Comparison of ENCODE assay signal across 22 cellular contexts in the genomic region with DNA sequence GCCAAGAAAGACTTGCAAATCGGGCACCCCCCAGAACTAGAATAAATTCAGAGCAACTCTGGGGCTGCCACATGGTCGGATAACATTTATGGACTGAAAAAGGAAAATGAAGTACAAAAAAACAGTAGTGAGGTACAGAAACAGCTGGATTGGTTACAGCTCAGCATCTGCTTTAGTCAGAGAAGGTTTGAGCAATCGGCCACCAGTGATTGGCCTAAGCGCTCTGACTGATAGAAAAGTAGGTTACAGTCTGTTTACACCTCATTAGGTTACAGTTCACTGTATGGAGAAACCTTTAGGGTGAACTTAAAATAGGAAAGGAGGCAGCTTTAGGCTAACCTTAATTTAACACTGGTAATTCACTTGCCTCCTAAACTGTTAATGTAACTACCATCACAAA.
DNase-seq lines count a peak whose midpoint lies in the region; ATAC-seq and TF ChIP-seq lines count a peak whose summit lies in the region.
"Had no signal": no experiment of that assay in that cellular context is flagged by ENCODE, and none has a peak within 500 bp of the region (broad histone marks: within the 10 kb centered on the region; RNA-seq: fewer than 3 reads in every experiment).

No MANE protein-coding gene starts in this region.

- H3K27ac Mint-ChIP-seq in CD14-positive monocyte, result no peak overlapping the region
- H3K27ac Mint-ChIP-seq: activated naive CD4-positive, alpha-beta T cell treated with anti-CD3 and anti-CD28 coated beads, Interleukin-2, amount 50 U/mL, for 24 hours; activated T-cell treated with anti-CD3 and anti-CD28 coated beads, Interleukin-2, amount 50 U/mL, for 72 hours; B cell; neural progenitor cell; stimulated activated naive CD8-positive, alpha-beta T cell treated with anti-CD3 and anti-CD28 coated beads, Interleukin-15, amount 100 ng/mL, for 72 hours; T-helper 1 cell treated with Interleukin-12 subunit alpha and Interleukin-12 subunit beta and Interleukin-4 antibody, amounts not matched to agents 30 μg/mL and 1 μg/mL, for 36 hours had no signal

- H3K27ac ChIP-seq in right atrium auricular region (peak overlapping the region in 1 of 2 donors; percentile 52), heart right ventricle (peak overlapping the region in 6 of 10 donors; percentile 1 to 37 (median 12))
- H3K27ac ChIP-seq: 22Rv1, dorsolateral prefrontal cortex, neural progenitor cell had no signal

- no peak overlapping the region for H3K4me3 Mint-ChIP-seq in CD14-positive monocyte
- H3K4me3 Mint-ChIP-seq: activated naive CD4-positive, alpha-beta T cell treated with anti-CD3 and anti-CD28 coated beads, Interleukin-2, amount 50 U/mL, for 24 hours; activated T-cell treated with anti-CD3 and anti-CD28 coated beads, Interleukin-2, amount 50 U/mL, for 72 hours; B cell; neural progenitor cell; stimulated activated naive CD8-positive, alpha-beta T cell treated with anti-CD3 and anti-CD28 coated beads, Interleukin-15, amount 100 ng/mL, for 72 hours; T-helper 1 cell treated with Interleukin-12 subunit alpha and Interleukin-12 subunit beta and Interleukin-4 antibody, amounts not matched to agents 30 μg/mL and 1 μg/mL, for 36 hours had no signal

- H3K9me3 ChIP-seq in right atrium auricular region (no peaks in the 10 kb centered on the region), heart right ventricle (no peaks in the 10 kb centered on the region)

- H3K27me3 ChIP-seq in right atrium auricular region (no peaks in the 10 kb centered on the region), heart right ventricle (no peaks in the 10 kb centered on the region)
- H3K27me3 ChIP-seq: dorsolateral prefrontal cortex, neural progenitor cell had no signal

- intact Hi-C loops in Right ventricle myocardium inferior (cut with DNase I), result loop anchor here (5.0 kb wide), 1 partner anchor 1150 kb away; no protein-coding TSS in a partner anchor
- intact Hi-C loops in heart right ventricle (cut with DNase I), result loop anchor here in 6 of 10 donors (5.0 to 10.0 kb wide), 7 partner anchors 217 to 1207 kb away; no protein-coding TSS in a partner anchor
- intact Hi-C loops in CD14-positive monocyte (cut with micrococcal nuclease), result no loop called here

- TF ChIP-seq CTCF in right atrium auricular region (IDR thresholded peaks at IDR 0.05) (no peak), heart right ventricle (IDR thresholded peaks at IDR 0.05) (no peak), CD14-positive monocyte (IDR thresholded peaks at IDR 0.05) (no peak)

- H3K4me3 ChIP-seq in right atrium auricular region (no peak overlapping the region), heart right ventricle (no peak overlapping the region)
- H3K4me3 ChIP-seq: dorsolateral prefrontal cortex, neural progenitor cell had no signal

- no peaks in the 10 kb centered on the region for H3K36me3 Mint-ChIP-seq in CD14-positive monocyte
- H3K36me3 Mint-ChIP-seq: activated naive CD4-positive, alpha-beta T cell treated with anti-CD3 and anti-CD28 coated beads, Interleukin-2, amount 50 U/mL, for 24 hours; neural progenitor cell had no signal

- H3K4me1 Mint-ChIP-seq in CD14-positive monocyte, result peaks cover 11% of the 10 kb centered on the region
- H3K4me1 Mint-ChIP-seq: activated naive CD4-positive, alpha-beta T cell treated with anti-CD3 and anti-CD28 coated beads, Interleukin-2, amount 50 U/mL, for 24 hours; stimulated activated naive CD8-positive, alpha-beta T cell treated with anti-CD3 and anti-CD28 coated beads, Interleukin-15, amount 100 ng/mL, for 72 hours had no signal

- no peaks in the 10 kb centered on the region for H3K4me1 ChIP-seq in right atrium auricular region
- peaks cover 0 to 23% (median 4%) of the 10 kb centered on the region in 9 donors for H3K4me1 ChIP-seq in heart right ventricle

- peaks cover 0 to 2% (median 1%) of the 10 kb centered on the region in 3 donors for H3K27me3 Mint-ChIP-seq in CD14-positive monocyte (ENCODE audit: low read depth in 3 of 3)
- H3K27me3 Mint-ChIP-seq: activated naive CD4-positive, alpha-beta T cell treated with anti-CD3 and anti-CD28 coated beads, Interleukin-2, amount 50 U/mL, for 24 hours; stimulated activated naive CD8-positive, alpha-beta T cell treated with anti-CD3 and anti-CD28 coated beads, Interleukin-15, amount 100 ng/mL, for 72 hours had no signal

- H3K36me3 ChIP-seq in right atrium auricular region (no peaks in the 10 kb centered on the region), heart right ventricle (no peaks in the 10 kb centered on the region)
- H3K36me3 ChIP-seq: neural progenitor cell had no signal

- ATAC-seq in Right ventricle myocardium inferior, result peak; percentile 45
- peak in 4 of 8 donors; percentile 23 to 52 (median 35) for ATAC-seq in heart right ventricle
- ATAC-seq in GM18502 (IDR thresholded peaks at IDR 0.05; ENCODE audit: poor library complexity, unreplicated experiment), result no peak
- no peak for ATAC-seq in stimulated activated naive CD8-positive, alpha-beta T cell treated with anti-CD3 and anti-CD28 coated beads, Interleukin-15, Interleukin-2, amounts not matched to agents 100 U/mL and 50 U/mL, for 24 hours
- ATAC-seq: activated T-cell treated with anti-CD3 and anti-CD28 coated beads, Interleukin-2, amount 50 U/mL, for 72 hours; stimulated activated naive CD8-positive, alpha-beta T cell treated with anti-CD3 and anti-CD28 coated beads, Interleukin-15, amount 100 ng/mL, for 72 hours had no signal

- DNase-seq in Right ventricle myocardium inferior (ENCODE audit: missing footprints), result no peak
- no peak for DNase-seq in right atrium auricular region (ENCODE audit: low spot score)
- DNase-seq in heart right ventricle, result no peak
- DNase-seq in myocyte (ENCODE audit: low read depth), result peak; percentile 29
- DNase-seq in NOMO-1 treated with dmso at 0.1 percent for 144 hours (lab: John Stamatoyannopoulos, UW; ENCODE audit: unreplicated experiment), result no peak
- no peak for DNase-seq in stimulated activated naive CD8-positive, alpha-beta T cell treated with anti-CD3 and anti-CD28 coated beads, Interleukin-15, Interleukin-2, amounts not matched to agents 100 U/mL and 50 U/mL, for 24 hours
- DNase-seq in CD14-positive monocyte (ENCODE audit: low spot score), result no peak
- DNase-seq: activated CD4-positive, CD25-positive, alpha-beta regulatory T cell; activated CD8-positive, alpha-beta memory T cell treated with anti-CD3 and anti-CD28 coated beads for 24 hours; activated T-cell treated with anti-CD3 and anti-CD28 coated beads, Interleukin-2, amount 50 U/mL, for 72 hours; dorsolateral prefrontal cortex; erythroblast; KG1; NCI-H1048; NCI-H526 treated with DMSO at 0.1 percent for 48 hours; stimulated activated naive CD8-positive, alpha-beta T cell treated with anti-CD3 and anti-CD28 coated beads, Interleukin-15, amount 100 ng/mL, for 72 hours had no signal

- 72 to 74% methylated on average over 4 of the region's 4 CpGs for WGBS in heart right ventricle, 2 donors

- peaks cover 0 to 2% (median 0%) of the 10 kb centered on the region in 7 donors for H3K9me3 Mint-ChIP-seq in CD14-positive monocyte
- H3K9me3 Mint-ChIP-seq: activated naive CD4-positive, alpha-beta T cell treated with anti-CD3 and anti-CD28 coated beads, Interleukin-2, amount 50 U/mL, for 24 hours; activated T-cell treated with anti-CD3 and anti-CD28 coated beads, Interleukin-2, amount 50 U/mL, for 72 hours; neural progenitor cell; stimulated activated naive CD8-positive, alpha-beta T cell treated with anti-CD3 and anti-CD28 coated beads, Interleukin-15, amount 100 ng/mL, for 72 hours; T-helper 1 cell treated with Interleukin-12 subunit alpha and Interleukin-12 subunit beta and Interleukin-4 antibody, amounts not matched to agents 30 μg/mL and 1 μg/mL, for 36 hours had no signal

Comparison
In these comparisons a context has a peak if more than half of its experiments do, and no peak if none do; other contexts are left out.
1. intact Hi-C loops: an anchor here in Right ventricle myocardium inferior (5.0 kb wide) and heart right ventricle (5.0 to 10.0 kb wide); none called in CD14-positive monocyte.